Comparison of ENCODE assay signal across 1 cellular context in genomic region chr1:189805735-189806134, GRCh38.
TF ChIP-seq lines count a peak whose summit lies in the region.

No MANE protein-coding gene starts in this region.

TF ChIP-seq in HCT116, 20 proteins besides CTCF, POLR2A, EP300 and RAD21 (continued from another document):
- TF ChIP-seq ZFX (IDR thresholded peaks at IDR 0.05), result no peak
- TF ChIP-seq CBX3 (IDR thresholded peaks at IDR 0.05; ENCODE audit: low read depth), result no peak
- TF ChIP-seq, protein P1, sequence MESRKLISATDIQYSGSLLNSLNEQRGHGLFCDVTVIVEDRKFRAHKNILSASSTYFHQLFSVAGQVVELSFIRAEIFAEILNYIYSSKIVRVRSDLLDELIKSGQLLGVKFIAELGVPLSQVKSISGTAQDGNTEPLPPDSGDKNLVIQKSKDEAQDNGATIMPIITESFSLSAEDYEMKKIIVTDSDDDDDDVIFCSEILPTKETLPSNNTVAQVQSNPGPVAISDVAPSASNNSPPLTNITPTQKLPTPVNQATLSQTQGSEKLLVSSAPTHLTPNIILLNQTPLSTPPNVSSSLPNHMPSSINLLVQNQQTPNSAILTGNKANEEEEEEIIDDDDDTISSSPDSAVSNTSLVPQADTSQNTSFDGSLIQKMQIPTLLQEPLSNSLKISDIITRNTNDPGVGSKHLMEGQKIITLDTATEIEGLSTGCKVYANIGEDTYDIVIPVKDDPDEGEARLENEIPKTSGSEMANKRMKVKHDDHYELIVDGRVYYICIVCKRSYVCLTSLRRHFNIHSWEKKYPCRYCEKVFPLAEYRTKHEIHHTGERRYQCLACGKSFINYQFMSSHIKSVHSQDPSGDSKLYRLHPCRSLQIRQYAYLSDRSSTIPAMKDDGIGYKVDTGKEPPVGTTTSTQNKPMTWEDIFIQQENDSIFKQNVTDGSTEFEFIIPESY (IDR thresholded peaks at IDR 0.05; ENCODE audit: extremely low read depth, insufficient replicate concordance, low read length), result no peak
- no peak for TF ChIP-seq JUND (IDR thresholded peaks at IDR 0.05)
- TF ChIP-seq EZH2phosphoT487 (IDR thresholded peaks at IDR 0.05; ENCODE audit: borderline replicate concordance), result no peak
- no peak for TF ChIP-seq EGR1 (IDR thresholded peaks at IDR 0.05; ENCODE audit: low read depth)
- TF ChIP-seq, protein P2, sequence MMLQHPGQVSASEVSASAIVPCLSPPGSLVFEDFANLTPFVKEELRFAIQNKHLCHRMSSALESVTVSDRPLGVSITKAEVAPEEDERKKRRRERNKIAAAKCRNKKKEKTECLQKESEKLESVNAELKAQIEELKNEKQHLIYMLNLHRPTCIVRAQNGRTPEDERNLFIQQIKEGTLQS (IDR thresholded peaks at IDR 0.05), result no peak
- TF ChIP-seq SIN3A (IDR thresholded peaks at IDR 0.05; ENCODE audit: low read depth), result no peak
- TF ChIP-seq REST (IDR thresholded peaks at IDR 0.05; ENCODE audit: low read depth), result no peak
- no peak for TF ChIP-seq SP1 (IDR thresholded peaks at IDR 0.05; ENCODE audit: low read depth)
- no peak for TF ChIP-seq ELF1 (IDR thresholded peaks at IDR 0.05; ENCODE audit: borderline replicate concordance, low read depth)
- no peak for TF ChIP-seq CEBPB (IDR thresholded peaks at IDR 0.05; ENCODE audit: low read depth)
- no peak for TF ChIP-seq POLR2AphosphoS5 (IDR thresholded peaks at IDR 0.05; ENCODE audit: low read depth, low read length)
- TF ChIP-seq MAX (IDR thresholded peaks at IDR 0.05), result no peak
